ENCODE assay signal across 8 cellular contexts in the genomic region with DNA sequence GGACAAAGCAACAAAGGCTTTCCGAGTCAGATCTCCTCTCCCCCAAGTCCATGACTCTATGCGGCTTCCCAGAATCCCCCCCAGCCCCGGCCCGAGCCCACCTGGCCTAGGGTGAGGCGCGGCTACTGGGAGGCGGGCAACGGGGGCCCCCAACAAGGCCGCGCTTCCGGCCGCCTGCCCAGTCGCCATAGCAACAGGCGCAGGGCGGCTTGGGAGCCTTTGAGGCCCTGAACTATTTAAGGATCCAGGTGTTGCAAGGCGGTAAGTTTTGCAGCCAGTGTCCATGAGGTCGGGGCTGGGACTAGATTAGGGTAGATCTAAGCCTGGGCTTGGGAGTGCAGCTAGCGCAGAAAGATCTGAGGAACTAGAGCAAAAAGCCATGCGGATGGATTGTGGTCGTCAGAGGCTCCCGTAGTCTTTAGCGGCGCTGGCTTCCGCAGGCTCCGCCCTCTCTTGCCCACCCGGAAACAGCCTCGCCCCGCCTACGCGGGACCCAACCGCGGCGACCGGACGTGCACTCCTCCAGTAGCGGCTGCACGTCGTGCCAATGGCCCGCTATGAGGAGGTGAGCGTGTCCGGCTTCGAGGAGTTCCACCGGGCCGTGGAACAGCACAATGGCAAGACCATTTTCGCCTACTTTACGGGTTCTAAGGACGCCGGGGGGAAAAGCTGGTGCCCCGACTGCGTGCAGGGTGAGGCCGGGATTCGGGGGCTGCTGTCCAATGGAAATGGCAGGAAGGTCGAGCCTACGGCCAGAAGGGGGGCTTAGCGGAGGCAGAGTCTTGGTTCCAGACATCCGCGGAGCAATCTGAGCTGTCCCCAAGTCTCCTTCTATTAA. TPM values are rescaled to one million over a fixed set of nuclear protein-coding genes. Genes with fewer than 3 reads are reported as not detected.
DNase-seq lines count a peak whose midpoint lies in the region; ATAC-seq lines count a peak whose summit lies in the region.

Gene KIAA0753, minus strand, starts transcription at position 176 of the 838 bp plus-strand sequence. CDS start 5,608 bp downstream, outside the sequence.
Gene TXNDC17, plus strand, starts transcription at position 525 of the 838 bp plus-strand sequence. Its CDS starts 23 bp downstream, at position 548.

- ATAC-seq in GM19455 (IDR thresholded peaks at IDR 0.05; ENCODE audit: unreplicated experiment) (peak; percentile 87), memory B cell (ENCODE audit: low read depth) (peak; percentile 91)

- H3K36me3 Mint-ChIP-seq in CD4-positive, alpha-beta memory T cell: peaks cover 12 to 38% of the 10 kb centered on the region in 2 donors
- peaks cover 5% of the 10 kb centered on the region for H3K36me3 Mint-ChIP-seq in memory B cell

- H3K9me3 ChIP-seq in CD4-positive, alpha-beta memory T cell (ENCODE audit: control insufficient read depth in 1 of 2, low read length in 2 of 2): no peaks in the 10 kb centered on the region

- DNase-seq in CD4-positive, alpha-beta memory T cell: peak; percentile 85 to 91 (median 87)
- DNase-seq in HS-27A (ENCODE audit: low read depth): peak; percentile 52
- peak; percentile 74 for DNase-seq in NK-92 treated with Interleukin-12 subunit alpha and Interleukin-12 subunit beta, amount 100 ng/mL, for 24 hours (lab: John Stamatoyannopoulos, UW)
- peak; percentile 60 to 82 for DNase-seq in activated CD8-positive, alpha-beta memory T cell treated with anti-CD3 and anti-CD28 coated beads for 1 hour (ENCODE audit: extremely low read depth in 1 of 2, low read depth in 1 of 2)
- peak; percentile 71 for DNase-seq in effector CD8-positive, alpha-beta T cell (lab: John Stamatoyannopoulos, UW)
- DNase-seq in memory B cell (ENCODE audit: low spot score in 2 of 2): peak; percentile 82 to 83
- peak; percentile 85 for DNase-seq in stimulated activated CD8-positive, alpha-beta memory T cell treated with anti-CD3 and anti-CD28 coated beads, Interleukin-12 subunit alpha, Interleukin-12 subunit beta, amount 100 ng/mL, for 1 hour (ENCODE audit: low read depth)

- H3K27me3 Mint-ChIP-seq in CD4-positive, alpha-beta memory T cell: no peaks in the 10 kb centered on the region
- no peaks in the 10 kb centered on the region for H3K27me3 Mint-ChIP-seq in memory B cell

- peak within 1 kb of the TSS; percentile 96 to 99 (median 98) for H3K27ac Mint-ChIP-seq in CD4-positive, alpha-beta memory T cell
- peak within 1 kb of the TSS; percentile 95 for H3K27ac Mint-ChIP-seq in memory B cell

- CTCF ChIA-PET in CD4-positive, alpha-beta memory T cell (lab: Charles Lee; ENCODE audit: partially characterized antibody): interaction anchor here (0.9 to 1.9 kb wide), 2 partner anchors 10 to 17 kb away, joined by 3 to 9 read pairs; partner anchors contain the start of genes C17orf100 and MED31

- POLR2A ChIA-PET in CD4-positive, alpha-beta memory T cell (lab: Charles Lee; ENCODE audit: partially characterized antibody): interaction anchor here (0.8 to 5.6 kb wide), 10 partner anchors 10 to 1607 kb away, joined by 3 to 78 read pairs (median 4); partner anchors contain the start of genes C17orf100, CTC1, MED31 and NUP88

- no peaks in the 10 kb centered on the region for H3K9me3 Mint-ChIP-seq in CD4-positive, alpha-beta memory T cell
- H3K9me3 Mint-ChIP-seq in memory B cell: no peaks in the 10 kb centered on the region

- H3K36me3 ChIP-seq in CD4-positive, alpha-beta memory T cell (ENCODE audit: insufficient read depth, low read length): peaks cover 9% of the 10 kb centered on the region

- H3K4me3 Mint-ChIP-seq in CD4-positive, alpha-beta memory T cell: peak within 1 kb of the TSS; percentile 95 to 98 (median 96)
- peak within 1 kb of the TSS; percentile 98 for H3K4me3 Mint-ChIP-seq in memory B cell

- intact Hi-C loops in CD4-positive, alpha-beta memory T cell (cut with micrococcal nuclease): loop anchor here (1.0 to 10.0 kb wide), 4 partner anchors 11 to 1056 kb away; partner anchors contain the start of genes C17orf100, MED31, NLRP1 and XAF1

- H3K4me3 ChIP-seq in CD4-positive, alpha-beta memory T cell (ENCODE audit: low read length in 2 of 2): peak within 1 kb of the TSS; percentile 74 to 94

- peaks cover 40% of the 10 kb centered on the region for H3K4me1 ChIP-seq in CD4-positive, alpha-beta memory T cell (ENCODE audit: insufficient read depth, low read length)

- H3K27me3 ChIP-seq in CD4-positive, alpha-beta memory T cell (ENCODE audit: insufficient read depth, low read length): no peaks in the 10 kb centered on the region

- peaks cover 17 to 67% (median 43%) of the 10 kb centered on the region in 4 donors for H3K4me1 Mint-ChIP-seq in CD4-positive, alpha-beta memory T cell
- peaks cover 31% of the 10 kb centered on the region for H3K4me1 Mint-ChIP-seq in memory B cell

- peak within 1 kb of the TSS; percentile 81 for H3K27ac ChIP-seq in CD4-positive, alpha-beta memory T cell (ENCODE audit: low read depth, low read length)

RNA-seq across cellular contexts. Expression of gene KIAA0753, which starts in this region (rescaled TPM):
- 10 to 100 TPM; 15.6 to 18.6 TPM for total RNA-seq in CD4-positive, alpha-beta memory T cell
- 1 to 10 TPM; 1.8 to 3.4 TPM for polyA plus RNA-seq in CD4-positive, alpha-beta memory T cell

RNA-seq across cellular contexts. Expression of gene TXNDC17, which starts in this region (rescaled TPM):
- total RNA-seq in CD4-positive, alpha-beta memory T cell: 10 to 100 TPM; 17.0 to 27.1 TPM
- 100 to 1,000 TPM in 1 of 2 donors, 10 to 100 TPM in 1; 74.7 to 122 TPM for polyA plus RNA-seq in CD4-positive, alpha-beta memory T cell

Comparison
In these comparisons a context has a peak if more than half of its experiments do, and no peak if none do; other contexts are left out.
1. Peak in every context shown above with its lines: DNase-seq, ATAC-seq, H3K4me3 ChIP-seq and H3K27ac ChIP-seq.